ENCODE assay signal across 1 cellular context in genomic region chrX:6981718-6982406, GRCh38.
TF ChIP-seq lines count a peak whose summit lies in the region.

No MANE protein-coding gene starts in this region.

TF ChIP-seq in liver, 16 proteins besides CTCF, POLR2A, EP300 and RAD21 (continued from another document):
- TF ChIP-seq ATF3 (IDR thresholded peaks at IDR 0.05): no peak
- no peak for TF ChIP-seq FOXA2 (IDR thresholded peaks at IDR 0.05)
- no peak for TF ChIP-seq EGR1 (IDR thresholded peaks at IDR 0.05; ENCODE audit: low read depth in 2 of 2)
- TF ChIP-seq REST (IDR thresholded peaks at IDR 0.05): peak; percentile 16
- no peak for TF ChIP-seq TAF1 (conservative IDR thresholded peaks at IDR 0.05)
